8 cellular contexts compared by ENCODE assay signal in genomic region chr22:50274311-50274710, GRCh38. TPM values are rescaled to one million over a fixed set of nuclear protein-coding genes. Genes with fewer than 3 reads are reported as not detected.
DNase-seq lines count a peak whose midpoint lies in the region; ATAC-seq, FAIRE-seq and TF ChIP-seq lines count a peak whose summit lies in the region.

No MANE protein-coding gene starts in this region.

- H3K9me3 Mint-ChIP-seq in activated CD4-positive, alpha-beta memory T cell treated with anti-CD3 and anti-CD28 coated beads for 36 hours, result no peaks in the 10 kb centered on the region

- no peak for FAIRE-seq in frontal cortex (lab: Jason Lieb, UNC)

- no peak overlapping the region for H3K4me3 Mint-ChIP-seq in activated CD4-positive, alpha-beta memory T cell treated with anti-CD3 and anti-CD28 coated beads for 36 hours

- TF ChIP-seq CTCF in retinal pigment epithelial cell (conservative IDR thresholded peaks at IDR 0.05; ENCODE audit: low read depth, low read length), result peak; percentile 41

- H3K27me3 Mint-ChIP-seq in activated CD4-positive, alpha-beta memory T cell treated with anti-CD3 and anti-CD28 coated beads for 36 hours, result no peaks in the 10 kb centered on the region

- H3K27ac Mint-ChIP-seq in activated CD4-positive, alpha-beta memory T cell treated with anti-CD3 and anti-CD28 coated beads for 36 hours, result no peak overlapping the region

- CTCF ChIA-PET in activated CD4-positive, alpha-beta memory T cell treated with anti-CD3 and anti-CD28 coated beads for 36 hours (lab: Charles Lee), result interaction anchor here (1.0 to 1.1 kb wide), 2 partner anchors 346 to 384 kb away, joined by 3 read pairs; no protein-coding TSS in a partner anchor

- DNase-seq in NCI-H82 (lab: John Stamatoyannopoulos, UW), result peak; percentile 71
- no peak for DNase-seq in NCI-H82 treated with DMSO at 0.1 percent for 48 hours (lab: John Stamatoyannopoulos, UW; ENCODE audit: unreplicated experiment)
- DNase-seq in NAMALWA (ENCODE audit: low spot score), result peak; percentile 73
- DNase-seq in activated CD4-positive, alpha-beta memory T cell treated with anti-CD3 and anti-CD28 coated beads for 36 hours, result peak; percentile 65
- peak; percentile 69 to 76 for DNase-seq in frontal cortex (ENCODE audit: low spot score in 2 of 2)
- no peak for DNase-seq in retinal pigment epithelial cell (ENCODE audit: low read depth)
- DNase-seq in NK-92 treated with Interleukin-12 subunit alpha and Interleukin-12 subunit beta, amount 100 ng/mL, for 24 hours (lab: John Stamatoyannopoulos, UW), result no peak

- H3K4me3 ChIP-seq in retinal pigment epithelial cell (ENCODE audit: low read length), result no peak overlapping the region

- intact Hi-C loops in activated CD4-positive, alpha-beta memory T cell treated with anti-CD3 and anti-CD28 coated beads for 36 hours (cut with micrococcal nuclease), result loop anchor here (5.0 kb wide), 1 partner anchor 348 kb away; no protein-coding TSS in a partner anchor

- POLR2A ChIA-PET in activated CD4-positive, alpha-beta memory T cell treated with anti-CD3 and anti-CD28 coated beads for 36 hours (lab: Charles Lee), result no interaction called here

- H3K36me3 Mint-ChIP-seq in activated CD4-positive, alpha-beta memory T cell treated with anti-CD3 and anti-CD28 coated beads for 36 hours, result no peaks in the 10 kb centered on the region

- ATAC-seq in HG03139 (IDR thresholded peaks at IDR 0.05; ENCODE audit: unreplicated experiment), result no peak

- H3K4me1 Mint-ChIP-seq in activated CD4-positive, alpha-beta memory T cell treated with anti-CD3 and anti-CD28 coated beads for 36 hours (ENCODE audit: low read depth), result peaks cover 2% of the 10 kb centered on the region

RNA-seq across cellular contexts. Expression of gene MAPK11, which starts 4.1 kb away (rescaled TPM):
- total RNA-seq in activated CD4-positive, alpha-beta memory T cell treated with anti-CD3 and anti-CD28 coated beads for 36 hours, result 10 to 100 TPM; 23.1 to 24.6 TPM
- total RNA-seq in frontal cortex, result 16.3 TPM

RNA-seq across cellular contexts. Expression of gene MAPK12, which starts 12.8 kb away (rescaled TPM):
- total RNA-seq in activated CD4-positive, alpha-beta memory T cell treated with anti-CD3 and anti-CD28 coated beads for 36 hours, result 1 to 10 TPM; 9.1 to 9.7 TPM
- total RNA-seq in frontal cortex, result 11.4 TPM

RNA-seq across cellular contexts. Expression of gene HDAC10, which starts 23.2 kb away (rescaled TPM):
- total RNA-seq in activated CD4-positive, alpha-beta memory T cell treated with anti-CD3 and anti-CD28 coated beads for 36 hours, result 10 to 100 TPM; 46.1 to 47.6 TPM
- 16.7 TPM for total RNA-seq in frontal cortex

RNA-seq across cellular contexts. Expression of gene TUBGCP6, which starts 29.5 kb away (rescaled TPM):
- 10 to 100 TPM; 41.4 to 43.8 TPM for total RNA-seq in activated CD4-positive, alpha-beta memory T cell treated with anti-CD3 and anti-CD28 coated beads for 36 hours
- total RNA-seq in frontal cortex, result 29.3 TPM

RNA-seq across cellular contexts. Expression of gene PLXNB2, which starts 33.1 kb away (rescaled TPM):
- total RNA-seq in activated CD4-positive, alpha-beta memory T cell treated with anti-CD3 and anti-CD28 coated beads for 36 hours, result 1 to 10 TPM; 6.3 to 8.3 TPM
- 44.4 TPM for total RNA-seq in frontal cortex

Comparison
In these comparisons a context has a peak if more than half of its experiments do, and no peak if none do; other contexts are left out.
1. DNase-seq: peak in NCI-H82 (single experiment), NAMALWA (single experiment), activated CD4-positive, alpha-beta memory T cell treated with anti-CD3 and anti-CD28 coated beads for 36 hours (single experiment) and frontal cortex (2 of 2); none in NCI-H82 treated with DMSO at 0.1 percent for 48 hours (single experiment), retinal pigment epithelial cell (single experiment) and NK-92 treated with Interleukin-12 subunit alpha and Interleukin-12 subunit beta, amount 100 ng/mL, for 24 hours (single experiment).